8 cellular contexts compared by ENCODE assay signal in genomic region chr7:2633538-2634264, GRCh38. TPM values are rescaled to one million over a fixed set of nuclear protein-coding genes. Genes with fewer than 3 reads are reported as not detected.
DNase-seq lines count a peak whose midpoint lies in the region; ATAC-seq, FAIRE-seq and TF ChIP-seq lines count a peak whose summit lies in the region.

No MANE protein-coding gene starts in this region.

- H3K9ac ChIP-seq in HepG2 (ENCODE audit: insufficient read depth, low read depth, low read length): peak overlapping the region; percentile 92

- intact Hi-C loops in HepG2 (cut with micrococcal nuclease; ENCODE audit: unreplicated experiment): no loop called here

- CTCF ChIA-PET in HepG2 (lab: Yijun Ruan, JAX; ENCODE audit: low intra/inter-chr PET ratio, low total read pairs): no interaction called here

- H3K4me2 ChIP-seq in HepG2 (ENCODE audit: low read depth, low read length): peak overlapping the region; percentile 86

- peak; percentile 72 for DNase-seq in SKM-1 treated with dmso at 0.1 percent for 144 hours (lab: John Stamatoyannopoulos, UW; ENCODE audit: unreplicated experiment)
- no peak for DNase-seq in SKM-1 (lab: John Stamatoyannopoulos, UW; ENCODE audit: unreplicated experiment)
- DNase-seq in caudate nucleus (lab: John Stamatoyannopoulos, UW): peak in 40 of 61 donors; percentile 17 to 79 (median 57)
- DNase-seq in HepG2 (ENCODE audit: low spot score): peak; percentile 45
- DNase-seq in stimulated activated CD4-positive, alpha-beta T cell treated with anti-CD3 and anti-CD28 coated beads, Interleukin-4, amount 100 ng/mL, for 4 hours: peak; percentile 43 to 52

- no peak overlapping the region for H2AFZ ChIP-seq in HepG2 (ENCODE audit: low read length)

- no peak for TF ChIP-seq RAD21 in HepG2 (CRISPR knock-in tag; IDR thresholded peaks at IDR 0.05)

- no peak for FAIRE-seq in HepG2 (lab: Jason Lieb, UNC)

- 50% methylated on average over 9 of the region's 22 CpGs for WGBS in HepG2 (ENCODE audit: low lambda C conversion rate)

- no peaks in the 10 kb centered on the region for H3K9me3 ChIP-seq in HepG2 (ENCODE audit: low read length)

- H4K20me1 ChIP-seq in HepG2 (ENCODE audit: insufficient read depth, low read length): peaks cover 35% of the 10 kb centered on the region; the same call in 1 of the 2 replicates

- in situ Hi-C loops in HepG2 (cut with HindIII; ENCODE audit: extremely low pct_ligation_motif_present, low pct_unique_long_range_greater_than_20kb): no loop called here

- peaks cover 81% of the 10 kb centered on the region for H3K4me1 ChIP-seq in HepG2 (ENCODE audit: insufficient read depth, low read length)

- peak overlapping the region; percentile 83 for H3K27ac ChIP-seq in caudate nucleus (ENCODE audit: low read depth, low read length)
- H3K27ac ChIP-seq in HepG2 (ENCODE audit: extremely low read length, insufficient read depth, low read length): peak overlapping the region; percentile 75

- no peak for TF ChIP-seq CTCF in HepG2 (CRISPR knock-in tag; IDR thresholded peaks at IDR 0.05)

- TSS peak; percentile 44 for BruUV-seq in HepG2 (replicated peaks; lab: Mats Ljungman, UMichigan)

- H3K27me3 ChIP-seq in HepG2 (ENCODE audit: control insufficient read depth in 1 of 2, insufficient read depth in 2 of 2, low read length in 2 of 2): no peaks in the 10 kb centered on the region

- no peak for TF ChIP-seq POLR2A in HepG2 (IDR thresholded peaks at IDR 0.05; ENCODE audit: insufficient read depth in 1 of 2, low read depth in 2 of 2, low read length in 2 of 2)

- no peak for TF ChIP-seq EP300 in HepG2 (IDR thresholded peaks at IDR 0.05; ENCODE audit: low read depth in 2 of 2, low read length in 2 of 2)
- TF ChIP-seq EP300 in HepG2 (CRISPR knock-in tag; IDR thresholded peaks at IDR 0.05; ENCODE audit: borderline replicate concordance): no peak

- ATAC-seq in SK-N-SH treated with all-trans-retinoic acid at 6 μM for 48 hours (peak; percentile 76), HepG2 (peak; percentile 45), HG03521 (IDR thresholded peaks at IDR 0.05; ENCODE audit: unreplicated experiment) (no peak), HG02981 (IDR thresholded peaks at IDR 0.05; ENCODE audit: unreplicated experiment) (no peak)

- H3K4me3 ChIP-seq in HepG2 (replicated peaks in 1 of 3; ENCODE audit: insufficient read depth in 1 of 3, low read depth in 2 of 3, low read length in 3 of 3): peak overlapping the region; percentile 88 to 98 (median 97)

- POLR2A ChIA-PET in HepG2 (lab: Yijun Ruan, JAX): interaction anchor here (1.1 to 4.0 kb wide), 2 partner anchors 13 to 74 kb away, joined by 4 to 80 read pairs; no protein-coding TSS in a partner anchor

- peaks cover 3 to 4% of the 10 kb centered on the region in 2 experiments; a peak in 1 of 5 replicates for H3K36me3 ChIP-seq in HepG2 (replicated peaks in 1 of 2; ENCODE audit: control insufficient read depth in 1 of 2, insufficient read depth in 2 of 2, low read length in 2 of 2)

- peaks cover 65% of the 10 kb centered on the region for H3K79me2 ChIP-seq in HepG2 (ENCODE audit: insufficient read depth, low read length)

TF ChIP-seq in SK-N-SH treated with all-trans-retinoic acid at 6 μM for 48 hours, 23 proteins besides CTCF, POLR2A, EP300 and RAD21 (continues in another document):
- TF ChIP-seq ZC3H10 (CRISPR knock-in tag; IDR thresholded peaks at IDR 0.05): no peak
- TF ChIP-seq ZNF70 (CRISPR knock-in tag; IDR thresholded peaks at IDR 0.05): no peak
- TF ChIP-seq CSDC2 (CRISPR knock-in tag; IDR thresholded peaks at IDR 0.05): no peak
- TF ChIP-seq ARNTL (CRISPR knock-in tag; IDR thresholded peaks at IDR 0.05; ENCODE audit: borderline replicate concordance, low read depth): no peak
- 0 out of 2 replicates have a peak, but pooled peaks have one; percentile 24 for TF ChIP-seq GLIS3 (CRISPR knock-in tag; IDR thresholded peaks at IDR 0.05)
- no peak for TF ChIP-seq CREB5 (CRISPR knock-in tag; IDR thresholded peaks at IDR 0.05; ENCODE audit: low read depth)
- no peak for TF ChIP-seq OSR1 (CRISPR knock-in tag; IDR thresholded peaks at IDR 0.05)

TF ChIP-seq in HepG2, 621 proteins besides CTCF, POLR2A, EP300 and RAD21 (continues in another document):
- TF ChIP-seq ASH2L (IDR thresholded peaks at IDR 0.05; ENCODE audit: insufficient read length, low read depth, low read length) (peak; percentile 27), ZNF33B (CRISPR knock-in tag; IDR thresholded peaks at IDR 0.05) (0 out of 2 replicates have a peak, but pooled peaks have one; percentile 52), KLF16 (CRISPR knock-in tag; IDR thresholded peaks at IDR 0.05) (peak in 1 of 2 experiments; percentile 11; a peak in 1 of 4 replicates), RBFOX2 (IDR thresholded peaks at IDR 0.05; ENCODE audit: low read depth, low read length) (peak; percentile 67), MAZ (IDR thresholded peaks at IDR 0.05; ENCODE audit: borderline replicate concordance, low read depth, low read length) (peak; percentile 25; the same call in 1 of the 2 replicates), MAZ (CRISPR knock-in tag; IDR thresholded peaks at IDR 0.05; ENCODE audit: low read depth) (no peak), BRCA1 (CRISPR knock-in tag; IDR thresholded peaks at IDR 0.05) (no peak), UBTF (CRISPR knock-in tag; IDR thresholded peaks at IDR 0.05) (peak; percentile 72; the same call in 1 of the 2 replicates), POLR2G (IDR thresholded peaks at IDR 0.05; ENCODE audit: low read depth, low read length) (peak; percentile 52; the same call in 1 of the 2 replicates)

RNA-seq across cellular contexts. Expression of gene TTYH3, which starts 1.9 kb away (rescaled TPM):
- 21.5 and 26.3 TPM in 2 replicates for total RNA-seq in HepG2 (2016; rRNA removed; fragmentation: Illumina TruSeq; extraction: Trizol)
- 11.5 and 11.7 TPM in 2 replicates for total RNA-seq in HepG2 (2016; cell fraction: cytosol; rRNA removed; fragmentation: Illumina TruSeq; extraction: Trizol; ENCODE audit: low read depth)
- total RNA-seq in HepG2 (2016; cell fraction: insoluble cytoplasmic fraction; rRNA removed; fragmentation: Illumina TruSeq; extraction: Trizol): 19.4 and 28.8 TPM in 2 replicates
- total RNA-seq in HepG2 (2016; cell fraction: membrane; rRNA removed; fragmentation: Illumina TruSeq; extraction: Trizol): 34.4 and 35.6 TPM in 2 replicates
- 37.1 and 45.0 TPM in 2 replicates for total RNA-seq in HepG2 (2016; cell fraction: nucleus; rRNA removed; fragmentation: Illumina TruSeq; extraction: Trizol)
- 50.0 and 80.3 TPM in 2 replicates for polyA plus RNA-seq in HepG2 (2011; rRNA removed)
- polyA plus RNA-seq in HepG2 (2011; cell fraction: cytosol; rRNA removed): 48.3 and 72.3 TPM in 2 replicates
- polyA plus RNA-seq in HepG2 (2011; cell fraction: nucleus; rRNA removed): 227 and 315 TPM in 2 replicates
- 90.1 and 104 TPM in 2 replicates for polyA plus RNA-seq in HepG2 (2012)
- 11.1 and 11.5 TPM in 2 replicates for polyA plus RNA-seq in HepG2 (2016; cell fraction: cytosol; fragmentation: Illumina TruSeq; extraction: Trizol; ENCODE audit: low read depth)
- 52.7 and 63.6 TPM in 2 replicates for polyA plus RNA-seq in HepG2 (2016; cell fraction: insoluble cytoplasmic fraction; fragmentation: Illumina TruSeq; extraction: Trizol; ENCODE audit: low read depth)
- polyA plus RNA-seq in HepG2 (2016; cell fraction: membrane; fragmentation: Illumina TruSeq; extraction: Trizol; ENCODE audit: low read depth): 49.3 and 52.2 TPM in 2 replicates
- polyA plus RNA-seq in HepG2 (2016; cell fraction: nucleus; fragmentation: Illumina TruSeq; extraction: Trizol; ENCODE audit: insufficient read depth, low read depth): 138 and 141 TPM in 2 replicates
- 4.5 and 192 TPM in 2 replicates for polyA minus RNA-seq in HepG2 (2011; rRNA and poly(A)+ RNA removed; ENCODE audit: low replicate concordance)
- 91.4 and 94.8 TPM in 2 replicates for polyA minus RNA-seq in HepG2 (2011; cell fraction: cytosol; rRNA and poly(A)+ RNA removed)
- 41.0 and 47.5 TPM in 2 replicates for polyA minus RNA-seq in HepG2 (2011; cell fraction: nucleus; rRNA and poly(A)+ RNA removed)

RNA-seq across cellular contexts. Expression of gene AMZ1, which starts 54.3 kb away (rescaled TPM):
- total RNA-seq in HepG2 (2016; rRNA removed; fragmentation: Illumina TruSeq; extraction: Trizol): not detected in 2 replicates
- not detected in 2 replicates for total RNA-seq in HepG2 (2016; cell fraction: cytosol; rRNA removed; fragmentation: Illumina TruSeq; extraction: Trizol; ENCODE audit: low read depth)
- not detected in 2 replicates for total RNA-seq in HepG2 (2016; cell fraction: insoluble cytoplasmic fraction; rRNA removed; fragmentation: Illumina TruSeq; extraction: Trizol)
- not detected in 2 replicates for total RNA-seq in HepG2 (2016; cell fraction: membrane; rRNA removed; fragmentation: Illumina TruSeq; extraction: Trizol)
- total RNA-seq in HepG2 (2016; cell fraction: nucleus; rRNA removed; fragmentation: Illumina TruSeq; extraction: Trizol): not detected in 2 replicates
- polyA plus RNA-seq in HepG2 (2011; rRNA removed): 0.03 TPM in 1 of 2 replicates, not detected in the other
- polyA plus RNA-seq in HepG2 (2011; cell fraction: cytosol; rRNA removed): 0.01 and 0.04 TPM in 2 replicates
- 0.18 and 0.26 TPM in 2 replicates for polyA plus RNA-seq in HepG2 (2011; cell fraction: nucleus; rRNA removed)
- polyA plus RNA-seq in HepG2 (2012): 0.05 and 0.07 TPM in 2 replicates
- polyA plus RNA-seq in HepG2 (2016; cell fraction: cytosol; fragmentation: Illumina TruSeq; extraction: Trizol; ENCODE audit: low read depth): not detected in 2 replicates
- polyA plus RNA-seq in HepG2 (2016; cell fraction: insoluble cytoplasmic fraction; fragmentation: Illumina TruSeq; extraction: Trizol; ENCODE audit: low read depth): not detected in 2 replicates
- polyA plus RNA-seq in HepG2 (2016; cell fraction: membrane; fragmentation: Illumina TruSeq; extraction: Trizol; ENCODE audit: low read depth): not detected in 2 replicates
- not detected in 2 replicates for polyA plus RNA-seq in HepG2 (2016; cell fraction: nucleus; fragmentation: Illumina TruSeq; extraction: Trizol; ENCODE audit: insufficient read depth, low read depth)
- polyA minus RNA-seq in HepG2 (2011; rRNA and poly(A)+ RNA removed; ENCODE audit: low replicate concordance): 0.30 and 0.84 TPM in 2 replicates
- polyA minus RNA-seq in HepG2 (2011; cell fraction: cytosol; rRNA and poly(A)+ RNA removed): not detected in 2 replicates
- polyA minus RNA-seq in HepG2 (2011; cell fraction: nucleus; rRNA and poly(A)+ RNA removed): 0.13 TPM in 1 of 2 replicates, not detected in the other

Comparison
In these comparisons a context has a peak if more than half of its experiments do, and no peak if none do; other contexts are left out.
1. ATAC-seq: peak in SK-N-SH treated with all-trans-retinoic acid at 6 μM for 48 hours (single experiment) and HepG2 (single experiment); none in HG03521 (single experiment) and HG02981 (single experiment).